In the genomic region with DNA sequence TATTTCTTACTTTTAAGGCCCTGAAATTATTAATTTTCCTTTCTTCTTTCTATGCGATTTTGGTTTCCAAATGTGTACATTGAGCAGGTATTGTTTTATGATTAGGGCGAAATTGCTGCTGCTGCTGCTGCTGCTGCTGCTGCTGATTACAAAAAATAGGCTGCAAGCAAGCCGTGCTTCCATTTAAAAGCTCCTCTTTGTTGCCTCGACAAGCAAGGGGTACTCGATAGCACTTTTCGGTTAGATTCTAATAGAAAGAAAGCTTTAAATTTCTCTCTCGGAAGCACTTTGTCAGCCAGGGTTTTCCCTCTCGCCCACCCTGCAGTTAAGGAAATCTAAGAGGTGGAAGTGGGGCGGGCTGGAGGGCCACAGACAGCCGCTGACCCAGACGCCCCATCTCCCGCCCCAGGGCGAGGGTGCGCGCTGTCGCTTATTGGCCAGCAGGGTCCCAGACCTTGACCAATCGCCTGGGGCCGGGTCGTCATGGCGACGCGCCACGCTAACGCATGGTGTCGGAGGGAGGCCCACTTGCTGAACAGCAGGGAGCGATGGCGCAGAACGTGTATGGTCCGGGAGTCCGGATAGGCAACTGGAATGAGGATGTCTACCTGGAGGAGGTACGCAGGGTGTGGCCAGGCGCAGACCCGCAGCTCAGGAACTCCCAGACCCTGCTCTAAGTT, we compare ENCODE assay signal across 1 cellular context.
A peak's percentile ranks its signal among the peaks of the same experiment; 100 is the strongest.
TF ChIP-seq lines count a peak whose summit lies in the region.

A gene with protein sequence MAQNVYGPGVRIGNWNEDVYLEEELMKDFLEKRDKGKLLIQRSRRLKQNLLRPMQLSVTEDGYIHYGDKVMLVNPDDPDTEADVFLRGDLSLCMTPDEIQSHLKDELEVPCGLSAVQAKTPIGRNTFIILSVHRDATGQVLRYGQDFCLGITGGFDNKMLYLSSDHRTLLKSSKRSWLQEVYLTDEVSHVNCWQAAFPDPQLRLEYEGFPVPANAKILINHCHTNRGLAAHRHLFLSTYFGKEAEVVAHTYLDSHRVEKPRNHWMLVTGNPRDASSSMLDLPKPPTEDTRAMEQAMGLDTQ (plus strand): TSS at position 489 of the 680 bp plus-strand sequence. CDS start 60 bp downstream, at position 549.

TF ChIP-seq in HEK293, 187 proteins besides CTCF, POLR2A, EP300 and RAD21 (continued from another document and continues in another):
- TF ChIP-seq, protein P1, sequence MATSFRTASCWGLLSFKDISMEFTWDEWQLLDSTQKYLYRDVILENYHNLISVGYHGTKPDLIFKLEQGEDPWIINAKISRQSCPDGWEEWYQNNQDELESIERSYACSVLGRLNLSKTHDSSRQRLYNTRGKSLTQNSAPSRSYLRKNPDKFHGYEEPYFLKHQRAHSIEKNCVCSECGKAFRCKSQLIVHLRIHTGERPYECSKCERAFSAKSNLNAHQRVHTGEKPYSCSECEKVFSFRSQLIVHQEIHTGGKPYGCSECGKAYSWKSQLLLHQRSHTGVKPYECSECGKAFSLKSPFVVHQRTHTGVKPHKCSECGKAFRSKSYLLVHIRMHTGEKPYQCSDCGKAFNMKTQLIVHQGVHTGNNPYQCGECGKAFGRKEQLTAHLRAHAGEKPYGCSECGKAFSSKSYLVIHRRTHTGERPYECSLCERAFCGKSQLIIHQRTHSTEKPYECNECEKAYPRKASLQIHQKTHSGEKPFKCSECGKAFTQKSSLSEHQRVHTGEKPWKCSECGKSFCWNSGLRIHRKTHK (tag by site-specific recombination; IDR thresholded peaks at IDR 0.05) = no peak
- TF ChIP-seq ZNF133 (tag by site-specific recombination; IDR thresholded peaks at IDR 0.05) (no peak), ZNF768 (tag by site-specific recombination; IDR thresholded peaks at IDR 0.05) (no peak), ZNF211 (tag by site-specific recombination; IDR thresholded peaks at IDR 0.05; ENCODE audit: low read depth) (no peak), ZNF555 (tag by site-specific recombination; conservative IDR thresholded peaks at IDR 0.05) (no peak), SETDB1 (IDR thresholded peaks at IDR 0.05; ENCODE audit: insufficient read length, low read length) (no peak), ZNF121 (tag by site-specific recombination; IDR thresholded peaks at IDR 0.05) (no peak), ZBTB20 (tag by site-specific recombination; IDR thresholded peaks at IDR 0.05) (no peak), FEZF1 (tag by site-specific recombination; IDR thresholded peaks at IDR 0.05) (no peak), ZNF747 (tag by site-specific recombination; IDR thresholded peaks at IDR 0.05) (no peak), ZSCAN30 (tag by site-specific recombination; IDR thresholded peaks at IDR 0.05) (no peak), ZNF138 (tag by site-specific recombination; IDR thresholded peaks at IDR 0.05; ENCODE audit: borderline replicate concordance) (no peak), GLIS1 (tag by site-specific recombination; IDR thresholded peaks at IDR 0.05) (no peak), ZNF830 (tag by site-specific recombination; IDR thresholded peaks at IDR 0.05; ENCODE audit: low read depth) (no peak), ZNF658 (tag by site-specific recombination; IDR thresholded peaks at IDR 0.05) (no peak), ZNF354C (tag by site-specific recombination; IDR thresholded peaks at IDR 0.05; ENCODE audit: borderline replicate concordance, low read depth) (no peak), ZNF558 (tag by site-specific recombination; IDR thresholded peaks at IDR 0.05) (no peak), OVOL3 (tag by site-specific recombination; IDR thresholded peaks at IDR 0.05) (no peak), ZNF623 (tag by site-specific recombination; IDR thresholded peaks at IDR 0.05) (no peak), SP2 (tag by site-specific recombination; IDR thresholded peaks at IDR 0.05) (peak; percentile 81), ZNF350 (tag by site-specific recombination; IDR thresholded peaks at IDR 0.05) (no peak), ZBTB8A (tag by site-specific recombination; IDR thresholded peaks at IDR 0.05) (peak; percentile 76), ZNF341 (tag by site-specific recombination; IDR thresholded peaks at IDR 0.05; ENCODE audit: low read depth) (peak; percentile 87), ZNF202 (tag by site-specific recombination; IDR thresholded peaks at IDR 0.05; ENCODE audit: borderline replicate concordance) (no peak)
- TF ChIP-seq, protein P2, sequence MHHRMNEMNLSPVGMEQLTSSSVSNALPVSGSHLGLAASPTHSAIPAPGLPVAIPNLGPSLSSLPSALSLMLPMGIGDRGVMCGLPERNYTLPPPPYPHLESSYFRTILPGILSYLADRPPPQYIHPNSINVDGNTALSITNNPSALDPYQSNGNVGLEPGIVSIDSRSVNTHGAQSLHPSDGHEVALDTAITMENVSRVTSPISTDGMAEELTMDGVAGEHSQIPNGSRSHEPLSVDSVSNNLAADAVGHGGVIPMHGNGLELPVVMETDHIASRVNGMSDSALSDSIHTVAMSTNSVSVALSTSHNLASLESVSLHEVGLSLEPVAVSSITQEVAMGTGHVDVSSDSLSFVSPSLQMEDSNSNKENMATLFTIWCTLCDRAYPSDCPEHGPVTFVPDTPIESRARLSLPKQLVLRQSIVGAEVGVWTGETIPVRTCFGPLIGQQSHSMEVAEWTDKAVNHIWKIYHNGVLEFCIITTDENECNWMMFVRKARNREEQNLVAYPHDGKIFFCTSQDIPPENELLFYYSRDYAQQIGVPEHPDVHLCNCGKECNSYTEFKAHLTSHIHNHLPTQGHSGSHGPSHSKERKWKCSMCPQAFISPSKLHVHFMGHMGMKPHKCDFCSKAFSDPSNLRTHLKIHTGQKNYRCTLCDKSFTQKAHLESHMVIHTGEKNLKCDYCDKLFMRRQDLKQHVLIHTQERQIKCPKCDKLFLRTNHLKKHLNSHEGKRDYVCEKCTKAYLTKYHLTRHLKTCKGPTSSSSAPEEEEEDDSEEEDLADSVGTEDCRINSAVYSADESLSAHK (tag by site-specific recombination; IDR thresholded peaks at IDR 0.05) = no peak
- TF ChIP-seq, protein P3, sequence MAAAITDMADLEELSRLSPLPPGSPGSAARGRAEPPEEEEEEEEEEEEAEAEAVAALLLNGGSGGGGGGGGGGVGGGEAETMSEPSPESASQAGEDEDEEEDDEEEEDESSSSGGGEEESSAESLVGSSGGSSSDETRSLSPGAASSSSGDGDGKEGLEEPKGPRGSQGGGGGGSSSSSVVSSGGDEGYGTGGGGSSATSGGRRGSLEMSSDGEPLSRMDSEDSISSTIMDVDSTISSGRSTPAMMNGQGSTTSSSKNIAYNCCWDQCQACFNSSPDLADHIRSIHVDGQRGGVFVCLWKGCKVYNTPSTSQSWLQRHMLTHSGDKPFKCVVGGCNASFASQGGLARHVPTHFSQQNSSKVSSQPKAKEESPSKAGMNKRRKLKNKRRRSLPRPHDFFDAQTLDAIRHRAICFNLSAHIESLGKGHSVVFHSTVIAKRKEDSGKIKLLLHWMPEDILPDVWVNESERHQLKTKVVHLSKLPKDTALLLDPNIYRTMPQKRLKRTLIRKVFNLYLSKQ (tag by site-specific recombination; IDR thresholded peaks at IDR 0.05; ENCODE audit: borderline replicate concordance) = no peak
- TF ChIP-seq, protein P4, sequence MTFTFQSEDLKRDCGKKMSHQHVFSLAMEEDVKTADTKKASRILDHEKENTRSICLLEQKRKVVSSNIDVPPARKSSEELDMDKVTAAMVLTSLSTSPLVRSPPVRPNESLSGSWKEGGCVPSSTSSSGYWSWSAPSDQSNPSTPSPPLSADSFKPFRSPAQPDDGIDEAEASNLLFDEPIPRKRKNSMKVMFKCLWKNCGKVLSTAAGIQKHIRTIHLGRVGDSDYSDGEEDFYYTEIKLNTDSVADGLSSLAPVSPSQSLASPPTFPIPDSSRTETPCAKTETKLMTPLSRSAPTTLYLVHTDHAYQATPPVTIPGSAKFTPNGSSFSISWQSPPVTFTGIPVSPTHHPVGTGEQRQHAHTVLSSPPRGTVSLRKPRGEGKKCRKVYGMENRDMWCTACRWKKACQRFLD (tag by site-specific recombination; IDR thresholded peaks at IDR 0.05) = no peak
- TF ChIP-seq, protein P5, sequence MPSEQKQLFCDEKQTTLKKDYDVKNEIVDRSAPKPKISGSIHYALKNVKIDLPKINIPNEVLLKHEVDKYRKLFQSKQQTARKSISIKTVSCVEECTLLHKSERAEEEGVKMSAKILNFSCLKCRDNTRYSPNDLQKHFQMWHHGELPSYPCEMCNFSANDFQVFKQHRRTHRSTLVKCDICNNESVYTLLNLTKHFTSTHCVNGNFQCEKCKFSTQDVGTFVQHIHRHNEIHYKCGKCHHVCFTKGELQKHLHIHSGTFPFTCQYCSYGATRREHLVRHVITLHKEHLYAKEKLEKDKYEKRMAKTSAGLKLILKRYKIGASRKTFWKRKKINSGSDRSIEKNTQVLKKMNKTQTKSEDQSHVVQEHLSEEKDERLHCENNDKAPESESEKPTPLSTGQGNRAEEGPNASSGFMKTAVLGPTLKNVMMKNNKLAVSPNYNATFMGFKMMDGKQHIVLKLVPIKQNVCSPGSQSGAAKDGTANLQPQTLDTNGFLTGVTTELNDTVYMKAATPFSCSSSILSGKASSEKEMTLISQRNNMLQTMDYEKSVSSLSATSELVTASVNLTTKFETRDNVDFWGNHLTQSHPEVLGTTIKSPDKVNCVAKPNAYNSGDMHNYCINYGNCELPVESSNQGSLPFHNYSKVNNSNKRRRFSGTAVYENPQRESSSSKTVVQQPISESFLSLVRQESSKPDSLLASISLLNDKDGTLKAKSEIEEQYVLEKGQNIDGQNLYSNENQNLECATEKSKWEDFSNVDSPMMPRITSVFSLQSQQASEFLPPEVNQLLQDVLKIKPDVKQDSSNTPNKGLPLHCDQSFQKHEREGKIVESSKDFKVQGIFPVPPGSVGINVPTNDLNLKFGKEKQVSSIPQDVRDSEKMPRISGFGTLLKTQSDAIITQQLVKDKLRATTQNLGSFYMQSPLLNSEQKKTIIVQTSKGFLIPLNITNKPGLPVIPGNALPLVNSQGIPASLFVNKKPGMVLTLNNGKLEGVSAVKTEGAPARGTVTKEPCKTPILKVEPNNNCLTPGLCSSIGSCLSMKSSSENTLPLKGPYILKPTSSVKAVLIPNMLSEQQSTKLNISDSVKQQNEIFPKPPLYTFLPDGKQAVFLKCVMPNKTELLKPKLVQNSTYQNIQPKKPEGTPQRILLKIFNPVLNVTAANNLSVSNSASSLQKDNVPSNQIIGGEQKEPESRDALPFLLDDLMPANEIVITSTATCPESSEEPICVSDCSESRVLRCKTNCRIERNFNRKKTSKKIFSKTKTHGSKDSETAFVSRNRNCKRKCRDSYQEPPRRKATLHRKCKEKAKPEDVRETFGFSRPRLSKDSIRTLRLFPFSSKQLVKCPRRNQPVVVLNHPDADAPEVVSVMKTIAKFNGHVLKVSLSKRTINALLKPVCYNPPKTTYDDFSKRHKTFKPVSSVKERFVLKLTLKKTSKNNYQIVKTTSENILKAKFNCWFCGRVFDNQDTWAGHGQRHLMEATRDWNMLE (tag by site-specific recombination; conservative IDR thresholded peaks at IDR 0.05; ENCODE audit: low read depth) = no peak
- TF ChIP-seq, protein P6, sequence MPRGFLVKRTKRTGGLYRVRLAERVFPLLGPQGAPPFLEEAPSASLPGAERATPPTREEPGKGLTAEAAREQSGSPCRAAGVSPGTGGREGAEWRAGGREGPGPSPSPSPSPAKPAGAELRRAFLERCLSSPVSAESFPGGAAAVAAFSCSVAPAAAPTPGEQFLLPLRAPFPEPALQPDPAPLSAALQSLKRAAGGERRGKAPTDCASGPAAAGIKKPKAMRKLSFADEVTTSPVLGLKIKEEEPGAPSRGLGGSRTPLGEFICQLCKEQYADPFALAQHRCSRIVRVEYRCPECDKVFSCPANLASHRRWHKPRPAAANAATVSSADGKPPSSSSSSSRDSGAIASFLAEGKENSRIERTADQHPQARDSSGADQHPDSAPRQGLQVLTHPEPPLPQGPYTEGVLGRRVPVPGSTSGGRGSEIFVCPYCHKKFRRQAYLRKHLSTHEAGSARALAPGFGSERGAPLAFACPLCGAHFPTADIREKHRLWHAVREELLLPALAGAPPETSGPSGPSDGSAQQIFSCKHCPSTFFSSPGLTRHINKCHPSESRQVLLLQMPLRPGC (tag by site-specific recombination; IDR thresholded peaks at IDR 0.05) = no peak
- TF ChIP-seq, protein P7, sequence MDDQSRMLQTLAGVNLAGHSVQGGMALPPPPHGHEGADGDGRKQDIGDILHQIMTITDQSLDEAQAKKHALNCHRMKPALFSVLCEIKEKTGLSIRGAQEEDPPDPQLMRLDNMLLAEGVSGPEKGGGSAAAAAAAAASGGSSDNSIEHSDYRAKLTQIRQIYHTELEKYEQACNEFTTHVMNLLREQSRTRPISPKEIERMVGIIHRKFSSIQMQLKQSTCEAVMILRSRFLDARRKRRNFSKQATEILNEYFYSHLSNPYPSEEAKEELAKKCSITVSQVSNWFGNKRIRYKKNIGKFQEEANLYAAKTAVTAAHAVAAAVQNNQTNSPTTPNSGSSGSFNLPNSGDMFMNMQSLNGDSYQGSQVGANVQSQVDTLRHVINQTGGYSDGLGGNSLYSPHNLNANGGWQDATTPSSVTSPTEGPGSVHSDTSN (CRISPR knock-in tag; IDR thresholded peaks at IDR 0.05) = no peak
- TF ChIP-seq, protein P8, sequence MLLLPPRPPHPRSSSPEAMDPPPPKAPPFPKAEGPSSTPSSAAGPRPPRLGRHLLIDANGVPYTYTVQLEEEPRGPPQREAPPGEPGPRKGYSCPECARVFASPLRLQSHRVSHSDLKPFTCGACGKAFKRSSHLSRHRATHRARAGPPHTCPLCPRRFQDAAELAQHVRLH (tag by site-specific recombination; IDR thresholded peaks at IDR 0.05) = no peak
- TF ChIP-seq, protein P9, sequence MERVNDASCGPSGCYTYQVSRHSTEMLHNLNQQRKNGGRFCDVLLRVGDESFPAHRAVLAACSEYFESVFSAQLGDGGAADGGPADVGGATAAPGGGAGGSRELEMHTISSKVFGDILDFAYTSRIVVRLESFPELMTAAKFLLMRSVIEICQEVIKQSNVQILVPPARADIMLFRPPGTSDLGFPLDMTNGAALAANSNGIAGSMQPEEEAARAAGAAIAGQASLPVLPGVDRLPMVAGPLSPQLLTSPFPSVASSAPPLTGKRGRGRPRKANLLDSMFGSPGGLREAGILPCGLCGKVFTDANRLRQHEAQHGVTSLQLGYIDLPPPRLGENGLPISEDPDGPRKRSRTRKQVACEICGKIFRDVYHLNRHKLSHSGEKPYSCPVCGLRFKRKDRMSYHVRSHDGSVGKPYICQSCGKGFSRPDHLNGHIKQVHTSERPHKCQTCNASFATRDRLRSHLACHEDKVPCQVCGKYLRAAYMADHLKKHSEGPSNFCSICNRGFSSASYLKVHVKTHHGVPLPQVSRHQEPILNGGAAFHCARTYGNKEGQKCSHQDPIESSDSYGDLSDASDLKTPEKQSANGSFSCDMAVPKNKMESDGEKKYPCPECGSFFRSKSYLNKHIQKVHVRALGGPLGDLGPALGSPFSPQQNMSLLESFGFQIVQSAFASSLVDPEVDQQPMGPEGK (tag by site-specific recombination; IDR thresholded peaks at IDR 0.05) = peak; percentile 74
- TF ChIP-seq, protein P10, sequence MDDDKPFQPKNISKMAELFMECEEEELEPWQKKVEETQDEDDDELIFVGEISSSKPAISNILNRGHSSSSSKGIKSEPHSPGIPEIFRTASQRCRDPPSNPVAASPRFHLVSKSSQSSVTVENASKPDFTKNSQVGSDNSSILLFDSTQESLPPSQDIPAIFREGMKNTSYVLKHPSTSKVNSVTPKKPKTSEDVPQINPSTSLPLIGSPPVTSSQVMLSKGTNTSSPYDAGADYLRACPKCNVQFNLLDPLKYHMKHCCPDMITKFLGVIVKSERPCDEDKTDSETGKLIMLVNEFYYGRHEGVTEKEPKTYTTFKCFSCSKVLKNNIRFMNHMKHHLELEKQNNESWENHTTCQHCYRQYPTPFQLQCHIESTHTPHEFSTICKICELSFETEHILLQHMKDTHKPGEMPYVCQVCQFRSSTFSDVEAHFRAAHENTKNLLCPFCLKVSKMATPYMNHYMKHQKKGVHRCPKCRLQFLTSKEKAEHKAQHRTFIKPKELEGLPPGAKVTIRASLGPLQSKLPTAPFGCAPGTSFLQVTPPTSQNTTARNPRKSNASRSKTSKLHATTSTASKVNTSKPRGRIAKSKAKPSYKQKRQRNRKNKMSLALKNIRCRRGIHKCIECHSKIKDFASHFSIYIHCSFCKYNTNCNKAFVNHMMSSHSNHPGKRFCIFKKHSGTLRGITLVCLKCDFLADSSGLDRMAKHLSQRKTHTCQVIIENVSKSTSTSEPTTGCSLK (tag by site-specific recombination; IDR thresholded peaks at IDR 0.05) = no peak
